In the genomic region with DNA sequence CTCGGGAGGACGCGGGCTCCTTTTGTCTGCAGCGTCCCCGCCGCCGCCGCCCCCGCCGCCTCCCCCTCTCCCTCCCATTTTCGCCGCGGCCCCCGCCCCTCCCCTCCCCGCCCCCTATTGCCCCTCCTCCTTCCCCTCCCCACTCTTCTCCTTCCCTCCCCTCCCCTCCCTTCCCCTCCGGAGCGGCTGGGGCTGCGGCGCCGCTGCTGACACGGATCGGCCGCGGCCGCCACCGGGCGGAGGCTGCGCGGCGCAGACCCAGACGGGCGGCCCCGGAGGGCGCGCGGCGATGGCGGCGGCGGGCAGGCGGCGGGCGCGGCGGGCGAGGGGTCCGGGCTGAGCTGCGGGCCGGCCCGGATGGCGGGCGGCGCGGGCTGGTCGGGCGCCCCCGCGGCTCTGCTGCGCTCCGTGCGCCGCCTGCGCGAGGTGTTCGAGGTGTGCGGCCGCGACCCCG, we compare ENCODE assay signal across 1 cellular context.
TF ChIP-seq lines count a peak whose summit lies in the region.

A gene with protein sequence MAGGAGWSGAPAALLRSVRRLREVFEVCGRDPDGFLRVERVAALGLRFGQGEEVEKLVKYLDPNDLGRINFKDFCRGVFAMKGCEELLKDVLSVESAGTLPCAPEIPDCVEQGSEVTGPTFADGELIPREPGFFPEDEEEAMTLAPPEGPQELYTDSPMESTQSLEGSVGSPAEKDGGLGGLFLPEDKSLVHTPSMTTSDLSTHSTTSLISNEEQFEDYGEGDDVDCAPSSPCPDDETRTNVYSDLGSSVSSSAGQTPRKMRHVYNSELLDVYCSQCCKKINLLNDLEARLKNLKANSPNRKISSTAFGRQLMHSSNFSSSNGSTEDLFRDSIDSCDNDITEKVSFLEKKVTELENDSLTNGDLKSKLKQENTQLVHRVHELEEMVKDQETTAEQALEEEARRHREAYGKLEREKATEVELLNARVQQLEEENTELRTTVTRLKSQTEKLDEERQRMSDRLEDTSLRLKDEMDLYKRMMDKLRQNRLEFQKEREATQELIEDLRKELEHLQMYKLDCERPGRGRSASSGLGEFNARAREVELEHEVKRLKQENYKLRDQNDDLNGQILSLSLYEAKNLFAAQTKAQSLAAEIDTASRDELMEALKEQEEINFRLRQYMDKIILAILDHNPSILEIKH (plus strand): TSS at position 180 of the 454 bp plus-strand sequence. CDS start 178 bp downstream, at position 358.

TF ChIP-seq in K562, 482 proteins besides CTCF, POLR2A, EP300 and RAD21:
- TF ChIP-seq, protein P1, sequence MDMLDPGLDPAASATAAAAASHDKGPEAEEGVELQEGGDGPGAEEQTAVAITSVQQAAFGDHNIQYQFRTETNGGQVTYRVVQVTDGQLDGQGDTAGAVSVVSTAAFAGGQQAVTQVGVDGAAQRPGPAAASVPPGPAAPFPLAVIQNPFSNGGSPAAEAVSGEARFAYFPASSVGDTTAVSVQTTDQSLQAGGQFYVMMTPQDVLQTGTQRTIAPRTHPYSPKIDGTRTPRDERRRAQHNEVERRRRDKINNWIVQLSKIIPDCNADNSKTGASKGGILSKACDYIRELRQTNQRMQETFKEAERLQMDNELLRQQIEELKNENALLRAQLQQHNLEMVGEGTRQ (CRISPR knock-in tag; IDR thresholded peaks at IDR 0.05) = no peak
- no peak for TF ChIP-seq GABPB2 (CRISPR knock-in tag; conservative IDR thresholded peaks at IDR 0.05)
- TF ChIP-seq, protein P2, sequence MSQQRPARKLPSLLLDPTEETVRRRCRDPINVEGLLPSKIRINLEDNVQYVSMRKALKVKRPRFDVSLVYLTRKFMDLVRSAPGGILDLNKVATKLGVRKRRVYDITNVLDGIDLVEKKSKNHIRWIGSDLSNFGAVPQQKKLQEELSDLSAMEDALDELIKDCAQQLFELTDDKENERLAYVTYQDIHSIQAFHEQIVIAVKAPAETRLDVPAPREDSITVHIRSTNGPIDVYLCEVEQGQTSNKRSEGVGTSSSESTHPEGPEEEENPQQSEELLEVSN (IDR thresholded peaks at IDR 0.05; ENCODE audit: borderline replicate concordance in 1 of 2, extremely low read depth in 1 of 2, insufficient read depth in 1 of 2, insufficient read length in 1 of 2, low read depth in 1 of 2, low read length in 1 of 2, poor library complexity in 1 of 2, severe bottlenecking in 1 of 2) = peak in 1 of 2 experiments; percentile 45
- TF ChIP-seq ZNF507 (tag; conservative IDR thresholded peaks at IDR 0.05) = no peak
- TF ChIP-seq, protein P3, sequence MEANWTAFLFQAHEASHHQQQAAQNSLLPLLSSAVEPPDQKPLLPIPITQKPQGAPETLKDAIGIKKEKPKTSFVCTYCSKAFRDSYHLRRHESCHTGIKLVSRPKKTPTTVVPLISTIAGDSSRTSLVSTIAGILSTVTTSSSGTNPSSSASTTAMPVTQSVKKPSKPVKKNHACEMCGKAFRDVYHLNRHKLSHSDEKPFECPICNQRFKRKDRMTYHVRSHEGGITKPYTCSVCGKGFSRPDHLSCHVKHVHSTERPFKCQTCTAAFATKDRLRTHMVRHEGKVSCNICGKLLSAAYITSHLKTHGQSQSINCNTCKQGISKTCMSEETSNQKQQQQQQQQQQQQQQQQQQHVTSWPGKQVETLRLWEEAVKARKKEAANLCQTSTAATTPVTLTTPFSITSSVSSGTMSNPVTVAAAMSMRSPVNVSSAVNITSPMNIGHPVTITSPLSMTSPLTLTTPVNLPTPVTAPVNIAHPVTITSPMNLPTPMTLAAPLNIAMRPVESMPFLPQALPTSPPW (CRISPR knock-in tag; IDR thresholded peaks at IDR 0.05) = peak; percentile 45; the same call in 1 of the 2 replicates
TF ChIP-seq in K562: peak in this region for 2.
